ENCODE assay signal across 20 cellular contexts in the genomic region with DNA sequence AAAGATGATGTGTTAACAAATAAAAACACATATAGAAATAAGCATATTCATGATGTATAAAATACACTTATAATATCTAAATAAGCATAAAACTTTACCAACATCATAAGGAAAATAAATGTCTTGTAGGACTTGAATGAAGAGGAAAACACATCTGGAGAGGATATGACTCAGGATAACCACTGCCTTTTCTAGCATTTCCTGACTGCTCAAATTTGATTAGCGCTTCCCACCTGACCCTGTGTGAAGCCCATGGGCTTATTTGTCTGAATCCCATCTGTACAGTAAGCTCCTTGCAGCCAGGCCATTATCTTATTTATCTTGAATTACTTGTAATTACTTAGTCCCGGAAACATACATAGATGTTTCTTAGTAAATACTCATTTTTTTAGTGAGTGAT.
A peak's percentile ranks its signal among the peaks of the same experiment; 100 is the strongest.
DNase-seq lines count a peak whose midpoint lies in the region; ATAC-seq, FAIRE-seq and TF ChIP-seq lines count a peak whose summit lies in the region.
"Had no signal": no experiment of that assay in that cellular context is flagged by ENCODE, and none has a peak within 500 bp of the region (broad histone marks: within the 10 kb centered on the region; RNA-seq: fewer than 3 reads in every experiment).

No MANE protein-coding gene starts in this region.

- H3K4me3 ChIP-seq in AG10803 (ENCODE audit: low read length) (no peak overlapping the region), RWPE2 (ENCODE audit: severe bottlenecking) (no peak overlapping the region), thyroid gland (replicated peaks in 1 of 3) (no peak overlapping the region), small intestine (ENCODE audit: low read depth in 1 of 2, low read length in 2 of 2) (no peak overlapping the region)
- H3K4me3 ChIP-seq: esophagus muscularis mucosa, lower lobe of right lung, vagina had no signal

- H3K27me3 ChIP-seq in RWPE2 (ENCODE audit: insufficient read depth, poor library complexity, severe bottlenecking) (no peaks in the 10 kb centered on the region), thyroid gland (no peaks in the 10 kb centered on the region), small intestine (ENCODE audit: control insufficient read depth in 2 of 2, insufficient read depth in 2 of 2, low read length in 2 of 2) (no peaks in the 10 kb centered on the region)
- H3K27me3 ChIP-seq: esophagus muscularis mucosa, vagina had no signal

- TF ChIP-seq POLR2A in thyroid gland (IDR thresholded peaks at IDR 0.05) = no peak

- 79 to 90% methylated on average over 2 of the region's 2 CpGs for WGBS in thyroid gland, 2 donors
- WGBS in small intestine, 3 donors = 75 to 84% (median 82%) methylated on average over 2 of the region's 2 CpGs

- TF ChIP-seq CTCF in AG10803 (conservative IDR thresholded peaks at IDR 0.05; ENCODE audit: low read length) = no peak
- TF ChIP-seq CTCF in RWPE2 (IDR thresholded peaks at IDR 0.05; ENCODE audit: poor library complexity, severe bottlenecking) = no peak
- no peak for TF ChIP-seq CTCF in thyroid gland (IDR thresholded peaks at IDR 0.05)
- no peak for TF ChIP-seq CTCF in GM10248 (IDR thresholded peaks at IDR 0.05; ENCODE audit: control extremely low read depth, extremely low read depth, low read depth, missing control alignments)

- ATAC-seq in RWPE2 (ENCODE audit: low read depth) = peak; percentile 48; the same call in 1 of the 3 replicates
- ATAC-seq: CD8-positive, alpha-beta T cell; HepG2 had no signal

- FAIRE-seq in small intestine (lab: Jason Lieb, UNC) = no peak
- FAIRE-seq: HepG2, islet of Langerhans, TTC549 had no signal

- peak; percentile 80 for DNase-seq in AG10803 (ENCODE audit: low read depth)
- DNase-seq in HCEC 1CT = peak; percentile 83
- DNase-seq in RWPE2 (ENCODE audit: low spot score) = no peak
- DNase-seq in fibroblast of peridontal ligament (ENCODE audit: extremely low read depth) = peak; percentile 47
- DNase-seq in thyroid gland = no peak
- no peak for DNase-seq in small intestine
- no peak for DNase-seq in effector CD4-positive, alpha-beta T cell
- DNase-seq in GM10248 (ENCODE audit: extremely low spot score) = no peak
- DNase-seq: activated CD4-positive, alpha-beta T cell treated with anti-CD3 and anti-CD28 coated beads for 4 hours; activated CD8-positive, alpha-beta memory T cell treated with anti-CD3 and anti-CD28 coated beads, Interleukin-2, amount 50 U/mL, for 4 hours; activated effector memory CD4-positive, alpha-beta T cell treated with anti-CD3 and anti-CD28 coated beads, Interleukin-2, amount 50 U/mL, for 16 hours; CD8-positive, alpha-beta T cell; DMS79; lower lobe of right lung; NCI-H2029 treated with DMSO at 0.1 percent for 48 hours had no signal

- H3K36me3 ChIP-seq in RWPE2 (ENCODE audit: low read depth) = no peaks in the 10 kb centered on the region
- H3K36me3 ChIP-seq in thyroid gland = no peaks in the 10 kb centered on the region
- no peaks in the 10 kb centered on the region for H3K36me3 ChIP-seq in small intestine (ENCODE audit: control insufficient read depth in 2 of 2, insufficient read depth in 2 of 2, low read length in 2 of 2)
- H3K36me3 ChIP-seq: esophagus muscularis mucosa, lower lobe of right lung, vagina had no signal

- H3K4me1 ChIP-seq in RWPE2 (ENCODE audit: insufficient read depth, poor library complexity, severe bottlenecking) = peaks cover 13% of the 10 kb centered on the region
- no peaks in the 10 kb centered on the region for H3K4me1 ChIP-seq in thyroid gland
- H3K4me1 ChIP-seq in small intestine (ENCODE audit: control insufficient read depth in 2 of 2, insufficient read depth in 1 of 2, low read depth in 1 of 2, low read length in 1 of 2) = no peaks in the 10 kb centered on the region
- H3K4me1 ChIP-seq: lower lobe of right lung, vagina had no signal

- intact Hi-C loops in thyroid gland (cut with DNase I) = no loop called here

- CTCF ChIA-PET in GM10248 (lab: Yijun Ruan, JAX) = no interaction called here

- H3K9me3 ChIP-seq in RWPE2 (ENCODE audit: severe bottlenecking) = no peaks in the 10 kb centered on the region
- no peaks in the 10 kb centered on the region for H3K9me3 ChIP-seq in thyroid gland
- H3K9me3 ChIP-seq in small intestine (ENCODE audit: control insufficient read depth, low read depth) = no peaks in the 10 kb centered on the region
- H3K9me3 ChIP-seq: esophagus muscularis mucosa, lower lobe of right lung, vagina had no signal

- H3K27ac ChIP-seq in RWPE2 (ENCODE audit: poor library complexity, severe bottlenecking) (peak overlapping the region; percentile 43), thyroid gland (no peak overlapping the region), small intestine (ENCODE audit: low read depth in 1 of 2, low read length in 1 of 2) (no peak overlapping the region)
- H3K27ac ChIP-seq: esophagus muscularis mucosa, lower lobe of right lung, vagina had no signal

- POLR2A ChIA-PET in GM10248 (lab: Yijun Ruan, JAX) = no interaction called here

Comparison
In these comparisons a context has a peak if more than half of its experiments do, and no peak if none do; other contexts are left out.
1. DNase-seq: peak in AG10803 (single experiment), HCEC 1CT (single experiment) and fibroblast of peridontal ligament (single experiment); none in RWPE2 (single experiment), thyroid gland (0 of 2), small intestine (single experiment), effector CD4-positive, alpha-beta T cell (single experiment) and GM10248 (single experiment).